Comparison of ENCODE assay signal across 1 cellular context in the genomic region with DNA sequence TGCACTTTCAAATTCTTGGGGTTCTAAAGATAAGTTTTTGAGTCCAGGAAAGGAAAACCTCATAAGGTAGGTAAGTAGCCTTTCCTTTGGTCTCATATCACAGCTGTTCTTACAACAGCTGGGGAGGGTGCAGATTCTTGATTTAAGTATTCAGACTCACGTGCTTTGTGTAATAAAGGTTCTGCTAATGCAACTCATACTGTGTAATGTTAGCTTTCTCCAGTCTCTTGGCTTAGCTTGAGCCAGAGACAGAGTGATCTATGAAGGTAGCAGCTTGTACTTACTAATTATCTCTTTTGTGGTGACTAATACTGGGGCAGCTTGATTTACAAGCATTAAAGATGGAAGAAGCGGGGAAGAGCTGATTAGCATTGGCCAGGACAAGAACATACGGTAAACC.
A peak's percentile ranks its signal among the peaks of the same experiment; 100 is the strongest.
TF ChIP-seq lines count a peak whose summit lies in the region.

No MANE protein-coding gene starts in this region.

TF ChIP-seq in K562, 482 proteins besides CTCF, POLR2A, EP300 and RAD21:
- TF ChIP-seq, protein P1, sequence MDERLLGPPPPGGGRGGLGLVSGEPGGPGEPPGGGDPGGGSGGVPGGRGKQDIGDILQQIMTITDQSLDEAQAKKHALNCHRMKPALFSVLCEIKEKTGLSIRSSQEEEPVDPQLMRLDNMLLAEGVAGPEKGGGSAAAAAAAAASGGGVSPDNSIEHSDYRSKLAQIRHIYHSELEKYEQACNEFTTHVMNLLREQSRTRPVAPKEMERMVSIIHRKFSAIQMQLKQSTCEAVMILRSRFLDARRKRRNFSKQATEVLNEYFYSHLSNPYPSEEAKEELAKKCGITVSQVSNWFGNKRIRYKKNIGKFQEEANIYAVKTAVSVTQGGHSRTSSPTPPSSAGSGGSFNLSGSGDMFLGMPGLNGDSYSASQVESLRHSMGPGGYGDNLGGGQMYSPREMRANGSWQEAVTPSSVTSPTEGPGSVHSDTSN (CRISPR knock-in tag; IDR thresholded peaks at IDR 0.05; ENCODE audit: low read depth): no peak
- TF ChIP-seq, protein P1 (tag; conservative IDR thresholded peaks at IDR 0.05; ENCODE audit: low read depth): 0 out of 2 replicates have a peak, but pooled peaks have one; percentile 18
- TF ChIP-seq ZNF274 (IDR thresholded peaks at IDR 0.05; ENCODE audit: borderline replicate concordance, low read depth, low read length): no peak
TF ChIP-seq in K562: peak in this region for 1.
